8 cellular contexts compared by ENCODE assay signal in the genomic region with DNA sequence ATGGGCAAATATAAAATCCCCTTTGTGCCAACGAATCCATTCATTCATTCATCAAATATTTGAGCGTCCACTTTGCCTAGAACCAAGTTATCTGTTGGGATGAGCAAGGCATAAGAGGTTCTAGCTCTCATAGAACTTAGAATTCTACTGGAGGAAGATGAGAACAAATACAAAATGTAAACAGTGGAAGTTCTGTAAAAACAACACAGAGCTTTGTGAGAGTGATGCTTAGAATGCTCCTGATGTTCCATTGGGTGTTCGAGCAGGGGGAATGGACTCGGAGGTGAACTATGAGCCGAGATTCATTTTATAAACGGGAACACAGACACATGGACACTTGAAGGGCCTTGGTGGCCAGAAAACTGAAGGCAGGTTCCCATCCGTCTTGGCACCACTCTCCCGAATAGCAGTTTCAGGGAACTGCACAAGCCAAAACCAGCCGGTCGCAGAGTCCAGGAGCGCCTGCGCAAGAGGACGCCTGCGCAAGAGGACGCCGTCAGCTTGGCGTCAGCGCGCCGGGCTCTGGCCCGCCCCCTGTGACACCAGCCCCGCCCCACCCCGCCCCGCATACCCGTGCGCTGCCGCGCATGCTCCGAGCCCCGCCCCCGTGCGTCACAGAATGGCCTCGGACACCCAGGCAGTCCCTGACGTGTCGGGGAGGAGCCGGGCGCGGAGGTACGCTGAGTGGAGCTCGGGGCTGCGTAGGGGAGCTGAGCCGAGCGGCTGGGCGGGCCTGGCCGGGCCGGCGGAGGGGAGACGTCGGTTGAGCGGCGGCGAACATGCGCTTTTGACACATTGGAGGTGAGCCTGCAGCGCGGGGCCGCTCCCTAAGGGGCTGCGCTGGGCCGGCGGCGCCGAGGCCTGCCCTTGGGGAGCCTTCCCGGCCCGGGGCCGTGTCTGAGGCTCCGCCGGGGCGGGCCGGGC. TPM values are rescaled to one million over a fixed set of nuclear protein-coding genes. Genes with fewer than 3 reads are reported as not detected.
A peak's percentile ranks its signal among the peaks of the same experiment; 100 is the strongest.
DNase-seq lines count a peak whose midpoint lies in the region; ATAC-seq and TF ChIP-seq lines count a peak whose summit lies in the region.

A gene with protein sequence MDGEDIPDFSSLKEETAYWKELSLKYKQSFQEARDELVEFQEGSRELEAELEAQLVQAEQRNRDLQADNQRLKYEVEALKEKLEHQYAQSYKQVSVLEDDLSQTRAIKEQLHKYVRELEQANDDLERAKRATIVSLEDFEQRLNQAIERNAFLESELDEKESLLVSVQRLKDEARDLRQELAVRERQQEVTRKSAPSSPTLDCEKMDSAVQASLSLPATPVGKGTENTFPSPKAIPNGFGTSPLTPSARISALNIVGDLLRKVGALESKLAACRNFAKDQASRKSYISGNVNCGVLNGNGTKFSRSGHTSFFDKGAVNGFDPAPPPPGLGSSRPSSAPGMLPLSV (plus strand): TSS at position 640 of the 924 bp plus-strand sequence. CDS start 8,388 bp downstream, outside the sequence.

- H3K79me2 ChIP-seq in H9 (ENCODE audit: insufficient read depth, low read length): peaks cover 3% of the 10 kb centered on the region; the same call in 1 of the 2 replicates

- peaks cover 11% of the 10 kb centered on the region for H3K23me2 ChIP-seq in H9 (ENCODE audit: insufficient read length, low read depth, low read length, poor library complexity, severe bottlenecking)

- peak within 1 kb of the TSS; percentile 72 for H3K18ac ChIP-seq in H9 (ENCODE audit: insufficient read length, low read depth, low read length)

- no peak within 1 kb of the TSS for H4K8ac ChIP-seq in H9 (replicated peaks; ENCODE audit: insufficient read length, low read depth, low read length)

- no peak within 1 kb of the TSS for H2BK12ac ChIP-seq in H9 (ENCODE audit: insufficient read length, low read depth, low read length)

- H3K4ac ChIP-seq in H9 (ENCODE audit: low read depth, low read length): no peak within 1 kb of the TSS

- no peak within 1 kb of the TSS for H2AFZ ChIP-seq in H9 (ENCODE audit: low read length)

- H2BK120ac ChIP-seq in H9 (ENCODE audit: low read depth, low read length, poor library complexity, severe bottlenecking): no peak within 1 kb of the TSS

- no peak within 1 kb of the TSS for H3T11ph ChIP-seq in H9 (ENCODE audit: low read length)

- no peak within 1 kb of the TSS for H2BK15ac ChIP-seq in H9 (ENCODE audit: low read depth, low read length)

- H3K27ac Mint-ChIP-seq in H9: peak within 1 kb of the TSS; percentile 93 to 98 (median 97)
- peak within 1 kb of the TSS; percentile 95 to 98 for H3K27ac Mint-ChIP-seq in natural killer cell

- H3K9me3 Mint-ChIP-seq in H9 (no peaks in the 10 kb centered on the region), natural killer cell (no peaks in the 10 kb centered on the region)

- no peaks in the 10 kb centered on the region for H3K4me1 ChIP-seq in H9 (ENCODE audit: insufficient read depth, low read length)

- peaks cover 12 to 13% of the 10 kb centered on the region in 2 experiments for H3K4me1 Mint-ChIP-seq in H9
- H3K4me1 Mint-ChIP-seq in natural killer cell: peaks cover 13 to 22% of the 10 kb centered on the region in 2 donors

- peak; percentile 92 to 98 (median 94) for ATAC-seq in natural killer cell

- H4K5ac ChIP-seq in H9 (ENCODE audit: insufficient read length, low read depth, low read length): no peak within 1 kb of the TSS

- no peaks in the 10 kb centered on the region for H4K20me1 ChIP-seq in H9 (ENCODE audit: control insufficient read depth, insufficient read depth, insufficient read length)

- H2BK5ac ChIP-seq in H9 (ENCODE audit: insufficient read length, low read length): no peak within 1 kb of the TSS

- H3K27ac ChIP-seq in H9 (ENCODE audit: insufficient read length, low read depth, low read length): peak within 1 kb of the TSS; percentile 70

- no peaks in the 10 kb centered on the region for H3K27me3 ChIP-seq in H9 (ENCODE audit: insufficient read depth, low read length)

- H3K9ac ChIP-seq in H9 (ENCODE audit: extremely low read depth, insufficient read length, low read length): peak within 1 kb of the TSS; percentile 75

- H3K4me3 Mint-ChIP-seq in H9: peak within 1 kb of the TSS; percentile 93 to 97
- peak within 1 kb of the TSS; percentile 97 for H3K4me3 Mint-ChIP-seq in natural killer cell

- no peak within 1 kb of the TSS for H3K56ac ChIP-seq in H9 (ENCODE audit: insufficient read length, low read depth, low read length)

- H2BK20ac ChIP-seq in H9 (ENCODE audit: low read depth, low read length, poor library complexity, severe bottlenecking): no peak within 1 kb of the TSS

- peak within 1 kb of the TSS; percentile 98 for H3K4me2 ChIP-seq in H9 (ENCODE audit: insufficient read depth, insufficient read length, low read length)

- WGBS in H9 (ENCODE audit: extremely low coverage, insufficient read length, low lambda C conversion rate): no CpG with 5 or more reads among the region's 68 CpGs

- DNase-seq in ELR (ENCODE audit: low read depth) (peak; percentile 98), H9 (peak; percentile 100), M059J (ENCODE audit: low read depth) (peak; percentile 95), fibroblast of peridontal ligament (ENCODE audit: extremely low read depth) (peak; percentile 96), natural killer cell (peak; percentile 99)
- DNase-seq in activated T-helper 9 cell treated with anti-CD3 and anti-CD28 coated beads, Interleukin-2, amount 50 U/mL, for 16 hours (ENCODE audit: low read depth): peak; percentile 99
- DNase-seq in stimulated activated naive CD4-positive, alpha-beta T cell (lab: John Stamatoyannopoulos, UW): peak; percentile 97 to 99 (median 99)

- peaks cover 4% of the 10 kb centered on the region for H3K79me1 ChIP-seq in H9 (ENCODE audit: insufficient read depth, low read depth, low read length, poor library complexity, severe bottlenecking)

- H2AK5ac ChIP-seq in H9 (ENCODE audit: insufficient read length, low read length): no peak within 1 kb of the TSS

- no peak within 1 kb of the TSS for H3K23ac ChIP-seq in H9 (ENCODE audit: insufficient read length, low read depth, low read length)

- TF ChIP-seq CTCF in H9 (conservative IDR thresholded peaks at IDR 0.05) (no peak), natural killer cell (IDR thresholded peaks at IDR 0.05) (no peak)

- no peak within 1 kb of the TSS for H4K91ac ChIP-seq in H9 (ENCODE audit: insufficient read length, low read depth, low read length)

- H3K36me3 Mint-ChIP-seq in H9 (ENCODE audit: insufficient read depth in 1 of 3, low read depth in 3 of 3): peaks cover 5 to 11% (median 9%) of the 10 kb centered on the region in 3 experiments; a peak in 6 of 7 replicates
- no peaks in the 10 kb centered on the region for H3K36me3 Mint-ChIP-seq in natural killer cell

- intact Hi-C loops in natural killer cell (cut with micrococcal nuclease): loop anchor here (5.0 kb wide), 1 partner anchor 53 kb away; a partner anchor contains a TSS

- TF ChIP-seq POLR2A in Raji (IDR thresholded peaks at IDR 0.05; ENCODE audit: insufficient read depth, low read depth, low read length): peak; percentile 97

- H3K14ac ChIP-seq in H9 (ENCODE audit: insufficient read depth, low read length): peak within 1 kb of the TSS; percentile 68

- no peaks in the 10 kb centered on the region for H3K9me3 ChIP-seq in H9 (ENCODE audit: control insufficient read depth, low read depth, low read length)

- H3K27me3 Mint-ChIP-seq in H9 (ENCODE audit: low read depth) (no peaks in the 10 kb centered on the region), natural killer cell (ENCODE audit: low read depth in 2 of 2) (no peaks in the 10 kb centered on the region)

RNA-seq across cellular contexts. Expression of the gene that starts here (rescaled TPM):
- 32.9 and 38.4 TPM in 2 replicates for total RNA-seq in H9 (2021)
- 39.5 and 43.7 TPM in 2 replicates for total RNA-seq in M059J (2014; rRNA removed; shearing (Covaris generic))
- total RNA-seq in natural killer cell: 100 to 1,000 TPM; 174 to 219 (median 193) TPM

Comparison
In these comparisons a context has a peak if more than half of its experiments do, and no peak if none do; other contexts are left out.
1. Peak in every context shown above with its lines: DNase-seq, ATAC-seq and H3K27ac ChIP-seq.